11 cellular contexts compared by ENCODE assay signal in genomic region chr20:6733965-6734364, GRCh38.
"Had no signal": no experiment of that assay in that cellular context is flagged by ENCODE, and none has a peak within 500 bp of the region (broad histone marks: within the 10 kb centered on the region; RNA-seq: fewer than 3 reads in every experiment).

No MANE protein-coding gene starts in this region.

- FAIRE-seq: H1, H54 had no signal

- H3K9ac ChIP-seq: GM23248 had no signal

- H3K4me2 ChIP-seq: GM23338 had no signal

- H3K36me3 ChIP-seq: HAP-1 had no signal

- H2AFZ ChIP-seq: GM23248, GM23338 had no signal

- ATAC-seq: GM23338, HCT116 had no signal

- H3K4me1 ChIP-seq: HAP-1 had no signal

- DNase-seq: GM23248, GOT3, H7, H9, HCEC 1CT, HFFc6 had no signal

- H3K4me3 ChIP-seq: GM23248, GM23338, HAP-1 had no signal

- H3K9me3 ChIP-seq: HAP-1 had no signal

- H3K27ac ChIP-seq: GM23248 had no signal
